Comparison of ENCODE assay signal across 31 cellular contexts in genomic region chr2:21067863-21068537, GRCh38. TPM values are rescaled to one million over a fixed set of nuclear protein-coding genes. Genes with fewer than 3 reads are reported as not detected.
DNase-seq lines count a peak whose midpoint lies in the region; ATAC-seq, FAIRE-seq and TF ChIP-seq lines count a peak whose summit lies in the region.
"Had no signal": no experiment of that assay in that cellular context is flagged by ENCODE, and none has a peak within 500 bp of the region (broad histone marks: within the 10 kb centered on the region; RNA-seq: fewer than 3 reads in every experiment).

No MANE protein-coding gene starts in this region.

- POLR2A ChIA-PET in H1 (lab: Charles Lee; ENCODE audit: partially characterized antibody) = no interaction called here

- H4K91ac ChIP-seq in H1 (replicated peaks; ENCODE audit: insufficient read length, low read length) = no peak overlapping the region

- CTCF ChIA-PET in H1 (lab: Charles Lee; ENCODE audit: partially characterized antibody) = interaction anchor here (0.9 to 1.1 kb wide), 2 partner anchors 9 to 105 kb away, joined by 3 read pairs; no protein-coding TSS in a partner anchor

- H2AK5ac ChIP-seq in H1 (ENCODE audit: low read depth, low read length) = no peak overlapping the region

- H4K20me1 ChIP-seq in H1 (replicated peaks in 1 of 2; ENCODE audit: control insufficient read depth in 1 of 2, insufficient read depth in 2 of 2, low read length in 2 of 2) = no peaks in the 10 kb centered on the region
- H4K20me1 ChIP-seq: BLaER1 treated with 17β-estradiol and CSF1 and Interleukin-3, amounts not matched to agents 10 nM and 100 nM had no signal

- no peak overlapping the region for H3K4me3 Mint-ChIP-seq in nephron progenitor cell
- H3K4me3 Mint-ChIP-seq: CD4-positive, alpha-beta T cell had no signal

- H3K4me3 ChIP-seq in H7 (ENCODE audit: insufficient read depth, low read depth, low read length) = no peak overlapping the region
- peak overlapping the region in 2 of 4 experiments; percentile 12 to 15; a peak in 5 of 8 replicates for H3K4me3 ChIP-seq in H1 (ENCODE audit: extremely low read depth in 1 of 4, insufficient read depth in 2 of 4, low read depth in 3 of 4, low read length in 4 of 4)
- H3K4me3 ChIP-seq in iPS-20b (ENCODE audit: low read length) = peak overlapping the region; percentile 31; the same call in 1 of the 2 replicates
- no peak overlapping the region for H3K4me3 ChIP-seq in foreskin fibroblast (ENCODE audit: low read depth in 1 of 2, low read length in 2 of 2)
- H3K4me3 ChIP-seq: BLaER1 treated with 17β-estradiol and CSF1 and Interleukin-3, amounts not matched to agents 10 nM and 100 nM; GM23248; PC-9; SJCRH30 had no signal

- TF ChIP-seq EP300 in H1 (IDR thresholded peaks at IDR 0.05; ENCODE audit: borderline replicate concordance in 1 of 2, low read depth in 2 of 2, low read length in 2 of 2) = peak in 1 of 2 experiments; percentile 59; a peak in 1 of 3 replicates

- H3K79me1 ChIP-seq in H1 (ENCODE audit: low read depth, low read length) = no peaks in the 10 kb centered on the region

- no peaks in the 10 kb centered on the region for H3K79me2 ChIP-seq in H1 (ENCODE audit: control insufficient read depth in 1 of 2, insufficient read depth in 2 of 2, low read length in 2 of 2)

- no peak for ATAC-seq in GM21515 (IDR thresholded peaks at IDR 0.05; ENCODE audit: unreplicated experiment)
- ATAC-seq: HCT116, Right ventricle myocardium inferior, SK-N-SH treated with all-trans-retinoic acid at 6 μM for 48 hours had no signal

- H3K56ac ChIP-seq in H1 (replicated peaks; ENCODE audit: insufficient read length, low read depth, low read length) = no peak overlapping the region

- TF ChIP-seq POLR2A in H1 (IDR thresholded peaks at IDR 0.05; ENCODE audit: control extremely low read depth in 1 of 2, low read depth in 2 of 2, low read length in 2 of 2) = no peak

- FAIRE-seq in H1 (lab: Jason Lieb, UNC) = peak; percentile 19
- FAIRE-seq in D721Med (lab: Jason Lieb, UNC) = no peak
- FAIRE-seq: A204.1, GM12891 had no signal

- H3K9ac ChIP-seq in H1 (replicated peaks in 1 of 4; ENCODE audit: extremely low read depth in 1 of 4, low read depth in 3 of 4, low read length in 3 of 4) (no peak overlapping the region), iPS-20b (ENCODE audit: low read depth, low read length) (peak overlapping the region; percentile 10; the same call in 1 of the 2 replicates)
- H3K9ac ChIP-seq: BLaER1 treated with 17β-estradiol and CSF1 and Interleukin-3, amounts not matched to agents 10 nM and 100 nM; GM23248 had no signal

- no peak overlapping the region for H4K8ac ChIP-seq in H1 (ENCODE audit: extremely low read depth, insufficient read depth, low read length)

- TF ChIP-seq CTCF in H1 (IDR thresholded peaks at IDR 0.05; ENCODE audit: control extremely low read depth in 1 of 3, insufficient read depth in 1 of 3, low read depth in 1 of 3, low read length in 3 of 3) = no peak
- TF ChIP-seq CTCF in nephron progenitor cell (IDR thresholded peaks at IDR 0.05) = no peak
- no peak for TF ChIP-seq CTCF in D721Med (IDR thresholded peaks at IDR 0.05; ENCODE audit: insufficient read depth, missing control alignments)
- no peak for TF ChIP-seq CTCF in foreskin fibroblast (IDR thresholded peaks at IDR 0.05; ENCODE audit: low read depth, low read length)

- peaks cover 3% of the 10 kb centered on the region for H3K27me3 Mint-ChIP-seq in nephron progenitor cell (ENCODE audit: low read depth, poor library complexity)

- no peak overlapping the region for H2BK20ac ChIP-seq in H1 (ENCODE audit: low read length)

- H3K4me1 Mint-ChIP-seq in nephron progenitor cell = peaks cover 9% of the 10 kb centered on the region

- WGBS in H1 (ENCODE audit: extremely low coverage in 1 of 2, insufficient coverage in 1 of 2, insufficient read length in 1 of 2, insufficient replicate concordance in 2 of 2, low coverage in 1 of 2, low lambda C conversion rate in 2 of 2, missing lambda C conversion rate in 1 of 2), 2 experiments = 64% methylated on average over 1 of the region's 1 CpG; no CpG with 5 or more reads in 1 of the 2 experiments

- H3K27ac ChIP-seq in H1 (ENCODE audit: low read depth, low read length) = no peak overlapping the region
- no peak overlapping the region for H3K27ac ChIP-seq in iPS-20b (ENCODE audit: low read length)
- H3K27ac ChIP-seq: BLaER1 treated with 17β-estradiol and CSF1 and Interleukin-3, amounts not matched to agents 10 nM and 100 nM; GM23248; HL-60; PC-9; SJCRH30 had no signal

- H2BK5ac ChIP-seq in H1 (ENCODE audit: low read depth, low read length) = no peak overlapping the region

- H3K4me2 ChIP-seq in H1 (ENCODE audit: insufficient read depth in 1 of 2, low read depth in 2 of 2, low read length in 2 of 2) = peak overlapping the region; percentile 48 to 70
- H3K4me2 ChIP-seq: BLaER1 treated with 17β-estradiol and CSF1 and Interleukin-3, amounts not matched to agents 10 nM and 100 nM; PC-9 had no signal

- peak; percentile 28 for DNase-seq in H7
- no peak for DNase-seq in H1 (ENCODE audit: low read depth in 1 of 2, low spot score in 2 of 2)
- no peak for DNase-seq in nephron progenitor cell
- no peak for DNase-seq in NCI-H1105 treated with DMSO at 0.1 percent for 48 hours (lab: John Stamatoyannopoulos, UW)
- no peak for DNase-seq in D721Med (ENCODE audit: insufficient read length, low spot score)
- DNase-seq in foreskin fibroblast = no peak
- DNase-seq: AML-193; CD4-positive, alpha-beta T cell; GF-D8; GM23248; Karpas-422; NCI-H1092 treated with DMSO at 0.1 percent for 48 hours; NCI-H1436 treated with DMSO at 0.1 percent for 48 hours; NCI-H1930; NCI-H2107; NCI-H446; NCI-H526; NCI-H82; NK-92 treated with Interleukin-12 subunit alpha and Interleukin-12 subunit beta, amount 100 ng/mL, for 24 hours; SJCRH30 had no signal

- no peak overlapping the region for H2BK120ac ChIP-seq in H1 (replicated peaks; ENCODE audit: low read depth, low read length)

- no peak overlapping the region for H3K14ac ChIP-seq in H1 (ENCODE audit: insufficient read length)

- no peak overlapping the region for H3K18ac ChIP-seq in H1 (ENCODE audit: extremely low read depth, low read length)

- H3K9me3 ChIP-seq in H1 (ENCODE audit: insufficient read depth in 2 of 2, low read depth in 1 of 2, low read length in 1 of 2) (no peaks in the 10 kb centered on the region), iPS-20b (ENCODE audit: insufficient read depth, low read depth, low read length) (no peaks in the 10 kb centered on the region)
- H3K9me3 ChIP-seq: BLaER1 treated with 17β-estradiol and CSF1 and Interleukin-3, amounts not matched to agents 10 nM and 100 nM; SJCRH30 had no signal

- no peak overlapping the region for H3K4ac ChIP-seq in H1 (replicated peaks; ENCODE audit: insufficient read length, low read depth, low read length)

- TF ChIP-seq RAD21 in H1 (IDR thresholded peaks at IDR 0.05 in 1 of 2, conservative IDR thresholded peaks at IDR 0.05 in 1 of 2; ENCODE audit: low read depth in 2 of 2, low read length in 2 of 2) = no peak

- no peaks in the 10 kb centered on the region for H3K36me3 ChIP-seq in H7 (replicated peaks; ENCODE audit: control insufficient read depth, insufficient read depth, low read length)
- no peaks in the 10 kb centered on the region for H3K36me3 ChIP-seq in H1 (ENCODE audit: control insufficient read depth in 2 of 4, insufficient read depth in 4 of 4, low read length in 3 of 4)
- H3K36me3 ChIP-seq in iPS-20b (ENCODE audit: insufficient read depth, low read depth, low read length) = no peaks in the 10 kb centered on the region
- H3K36me3 ChIP-seq: BLaER1 treated with 17β-estradiol and CSF1 and Interleukin-3, amounts not matched to agents 10 nM and 100 nM; SJCRH30 had no signal

- H3K23me2 ChIP-seq in H1 (ENCODE audit: low read depth, low read length) = no peaks in the 10 kb centered on the region

- no peaks in the 10 kb centered on the region for H3K36me3 Mint-ChIP-seq in nephron progenitor cell (ENCODE audit: low read depth)

- no peaks in the 10 kb centered on the region for H3K27me3 ChIP-seq in H7 (ENCODE audit: control insufficient read depth, insufficient read depth, low read length)
- no peaks in the 10 kb centered on the region for H3K27me3 ChIP-seq in H1 (replicated peaks in 1 of 4; ENCODE audit: control insufficient read depth in 3 of 4, extremely low read depth in 1 of 4, insufficient read depth in 3 of 4, low read length in 3 of 4)
- no peaks in the 10 kb centered on the region for H3K27me3 ChIP-seq in iPS-20b (ENCODE audit: insufficient read depth, low read length)
- H3K27me3 ChIP-seq: BLaER1 treated with 17β-estradiol and CSF1 and Interleukin-3, amounts not matched to agents 10 nM and 100 nM had no signal

- no peak overlapping the region for H3K23ac ChIP-seq in H1 (ENCODE audit: insufficient read length)

- H3K27ac Mint-ChIP-seq in nephron progenitor cell = peak overlapping the region; percentile 5
- H3K27ac Mint-ChIP-seq: CD4-positive, alpha-beta T cell had no signal

- H2BK12ac ChIP-seq in H1 (ENCODE audit: low read depth, low read length) = no peak overlapping the region

- H3K9me3 Mint-ChIP-seq in nephron progenitor cell = no peaks in the 10 kb centered on the region
- H3K9me3 Mint-ChIP-seq: CD4-positive, alpha-beta T cell had no signal

- no peak overlapping the region for H4K5ac ChIP-seq in H1 (ENCODE audit: insufficient read length, low read depth, low read length)

- H3K4me1 ChIP-seq in H1 (replicated peaks in 1 of 4; ENCODE audit: control insufficient read depth in 3 of 4, insufficient read depth in 4 of 4, low read length in 3 of 4) (peaks cover 3 to 11% (median 5%) of the 10 kb centered on the region in 4 experiments; a peak in 6 of 7 replicates), iPS-20b (ENCODE audit: insufficient read depth, low read length) (peaks cover 12% of the 10 kb centered on the region)
- H3K4me1 ChIP-seq: BLaER1 treated with 17β-estradiol and CSF1 and Interleukin-3, amounts not matched to agents 10 nM and 100 nM; SJCRH30 had no signal

- H2BK15ac ChIP-seq in H1 (ENCODE audit: low read length) = no peak overlapping the region

- H2AFZ ChIP-seq in H1 (ENCODE audit: low read length) = no peak overlapping the region
- H2AFZ ChIP-seq: GM23248, PC-9 had no signal

RNA-seq across cellular contexts. Expression of gene APOB, which starts 24.1 kb away (rescaled TPM):
- 0.07 and 0.17 TPM in 2 replicates for total RNA-seq in H7 (2014; rRNA removed; shearing (Covaris generic))
- total RNA-seq in H1 (2021; fragmentation: NEBNext Ultra II Directional; extraction: Animal tissue kit (Norgen Biotek cat#: 25700)) = 0.52 and 0.61 TPM in 2 replicates
- polyA plus RNA-seq in H1 (2011; rRNA removed) = 0.08 and 0.15 TPM in 2 replicates
- polyA plus RNA-seq in H1 (2011; cell fraction: cytosol; rRNA removed) = 0.28 TPM
- 0.29 TPM for polyA plus RNA-seq in H1 (2011; cell fraction: nucleus; rRNA removed)
- polyA plus RNA-seq in H1 (2012, experiment 1 of 2) = 0.11 to 0.39 TPM (median 0.23 TPM) in 4 replicates
- polyA plus RNA-seq in H1 (2012, experiment 2 of 2) = 0.09 TPM
- polyA plus RNA-seq in H1 (2013, experiment 1 of 2) = 0.47 TPM
- polyA plus RNA-seq in H1 (2013, experiment 2 of 2) = 0.39 TPM
- 1.0 and 2.0 TPM in 2 replicates for polyA minus RNA-seq in H1 (2011; rRNA and poly(A)+ RNA removed)
- polyA minus RNA-seq in H1 (2011; cell fraction: cytosol; rRNA and poly(A)+ RNA removed) = 0.66 TPM
- 1.00 TPM for polyA minus RNA-seq in H1 (2011; cell fraction: nucleus; rRNA and poly(A)+ RNA removed)
- total RNA-seq: CD4-positive, alpha-beta T cell; GM23248; PC-9; RPMI7951 had no signal
- polyA plus RNA-seq: GM23248 had no signal

RNA-seq across cellular contexts. Expression of gene TDRD15, which starts 55.8 kb away (rescaled TPM):
- total RNA-seq in H7 (2014; rRNA removed; shearing (Covaris generic)) = not detected in 2 replicates
- not detected in 2 replicates for total RNA-seq in H1 (2021; fragmentation: NEBNext Ultra II Directional; extraction: Animal tissue kit (Norgen Biotek cat#: 25700))
- polyA plus RNA-seq in H1 (2011; rRNA removed) = not detected in 2 replicates
- not detected for polyA plus RNA-seq in H1 (2011; cell fraction: cytosol; rRNA removed)
- not detected for polyA plus RNA-seq in H1 (2011; cell fraction: nucleus; rRNA removed)
- not detected in 4 replicates for polyA plus RNA-seq in H1 (2012, experiment 1 of 2)
- polyA plus RNA-seq in H1 (2012, experiment 2 of 2) = not detected
- polyA plus RNA-seq in H1 (2013, experiment 1 of 2) = not detected
- polyA plus RNA-seq in H1 (2013, experiment 2 of 2) = not detected
- polyA minus RNA-seq in H1 (2011; rRNA and poly(A)+ RNA removed) = not detected in 2 replicates
- not detected for polyA minus RNA-seq in H1 (2011; cell fraction: cytosol; rRNA and poly(A)+ RNA removed)
- not detected for polyA minus RNA-seq in H1 (2011; cell fraction: nucleus; rRNA and poly(A)+ RNA removed)
- total RNA-seq: CD4-positive, alpha-beta T cell; GM23248; Right ventricle myocardium inferior; RPMI7951 had no signal
- polyA plus RNA-seq: GM23248 had no signal
